ENCODE assay signal across 28 cellular contexts in genomic region chr6:38579010-38579628, GRCh38.
DNase-seq lines count a peak whose midpoint lies in the region; ATAC-seq, FAIRE-seq and TF ChIP-seq lines count a peak whose summit lies in the region.
"Had no signal": no experiment of that assay in that cellular context is flagged by ENCODE, and none has a peak within 500 bp of the region (broad histone marks: within the 10 kb centered on the region; RNA-seq: fewer than 3 reads in every experiment).

No MANE protein-coding gene starts in this region.

- no peak overlapping the region for H3K4me3 Mint-ChIP-seq in activated naive CD8-positive, alpha-beta T cell
- no peak overlapping the region for H3K4me3 Mint-ChIP-seq in stimulated activated effector memory CD8-positive, alpha-beta T cell treated with anti-CD3 and anti-CD28 coated beads, Interleukin-12 subunit alpha, Interleukin-12 subunit beta, amount 100 ng/mL, for 72 hours
- no peak overlapping the region for H3K4me3 Mint-ChIP-seq in HFFc6
- H3K4me3 Mint-ChIP-seq in activated CD4-positive, alpha-beta memory T cell treated with anti-CD3 and anti-CD28 coated beads, Interleukin-2, amount 10 ng/mL, durations not matched to agents 7 days and 5 days: no peak overlapping the region
- H3K4me3 Mint-ChIP-seq: effector memory CD8-positive, alpha-beta T cell; neural crest cell had no signal

- DNase-seq in DMS53 (lab: John Stamatoyannopoulos, UW) (peak; percentile 33), H54 (ENCODE audit: insufficient read length, low spot score) (no peak), fibroblast of pulmonary artery (ENCODE audit: low read depth) (peak; percentile 40), HFFc6 (no peak)
- DNase-seq in stimulated activated effector memory CD8-positive, alpha-beta T cell treated with anti-CD3 and anti-CD28 coated beads, Interleukin-12 subunit alpha, Interleukin-12 subunit beta, amount 100 ng/mL, for 72 hours (ENCODE audit: low spot score in 2 of 2): no peak
- DNase-seq in activated CD4-positive, alpha-beta memory T cell treated with anti-CD3 and anti-CD28 coated beads, Interleukin-2, amount 10 ng/mL, durations not matched to agents 7 days and 5 days: no peak
- DNase-seq: activated CD4-positive, alpha-beta T cell treated with anti-CD3 and anti-CD28 coated beads for 1 hour; activated naive CD4-positive, alpha-beta T cell treated with Interleukin-2 at 50 U/mL for 16 hours; activated T-cell treated with anti-CD3 and anti-CD28 coated beads, Interleukin-2, amount 50 U/mL, for 1 hour; amniotic stem cell; colonic mucosa; DND-41; effector memory CD8-positive, alpha-beta T cell; left cardiac atrium; mammary epithelial cell; NCI-H1417; NCI-H446 treated with DMSO at 0.1 percent for 48 hours; right cardiac atrium; spleen; substantia nigra; upper lobe of left lung had no signal

- TF ChIP-seq CTCF in fibroblast of pulmonary artery (IDR thresholded peaks at IDR 0.05; ENCODE audit: low read length, missing control alignments): no peak
- TF ChIP-seq CTCF in HFFc6 (IDR thresholded peaks at IDR 0.05): no peak

- H3K36me3 Mint-ChIP-seq in activated naive CD8-positive, alpha-beta T cell: peaks cover 26% of the 10 kb centered on the region
- peaks cover 43% of the 10 kb centered on the region for H3K36me3 Mint-ChIP-seq in stimulated activated effector memory CD8-positive, alpha-beta T cell treated with anti-CD3 and anti-CD28 coated beads, Interleukin-12 subunit alpha, Interleukin-12 subunit beta, amount 100 ng/mL, for 72 hours
- no peaks in the 10 kb centered on the region for H3K36me3 Mint-ChIP-seq in HFFc6 (ENCODE audit: low read depth)
- H3K36me3 Mint-ChIP-seq in activated CD4-positive, alpha-beta memory T cell treated with anti-CD3 and anti-CD28 coated beads, Interleukin-2, amount 10 ng/mL, durations not matched to agents 7 days and 5 days (ENCODE audit: low read depth): peaks cover 8% of the 10 kb centered on the region

- H3K4me1 Mint-ChIP-seq in activated naive CD8-positive, alpha-beta T cell (ENCODE audit: low read depth): no peaks in the 10 kb centered on the region
- H3K4me1 Mint-ChIP-seq in stimulated activated effector memory CD8-positive, alpha-beta T cell treated with anti-CD3 and anti-CD28 coated beads, Interleukin-12 subunit alpha, Interleukin-12 subunit beta, amount 100 ng/mL, for 72 hours: peaks cover 7% of the 10 kb centered on the region
- H3K4me1 Mint-ChIP-seq in HFFc6 (ENCODE audit: low read depth): peaks cover 5% of the 10 kb centered on the region
- H3K4me1 Mint-ChIP-seq in activated CD4-positive, alpha-beta memory T cell treated with anti-CD3 and anti-CD28 coated beads, Interleukin-2, amount 10 ng/mL, durations not matched to agents 7 days and 5 days: peaks cover 4% of the 10 kb centered on the region
- H3K4me1 Mint-ChIP-seq: neural crest cell had no signal

- peak overlapping the region; percentile 35 for H3K27ac Mint-ChIP-seq in activated naive CD8-positive, alpha-beta T cell
- no peak overlapping the region for H3K27ac Mint-ChIP-seq in stimulated activated effector memory CD8-positive, alpha-beta T cell treated with anti-CD3 and anti-CD28 coated beads, Interleukin-12 subunit alpha, Interleukin-12 subunit beta, amount 100 ng/mL, for 72 hours
- no peak overlapping the region for H3K27ac Mint-ChIP-seq in HFFc6
- H3K27ac Mint-ChIP-seq in activated CD4-positive, alpha-beta memory T cell treated with anti-CD3 and anti-CD28 coated beads, Interleukin-2, amount 10 ng/mL, durations not matched to agents 7 days and 5 days: no peak overlapping the region

- H3K9me3 Mint-ChIP-seq in activated naive CD8-positive, alpha-beta T cell (ENCODE audit: low read depth): no peaks in the 10 kb centered on the region
- H3K9me3 Mint-ChIP-seq in stimulated activated effector memory CD8-positive, alpha-beta T cell treated with anti-CD3 and anti-CD28 coated beads, Interleukin-12 subunit alpha, Interleukin-12 subunit beta, amount 100 ng/mL, for 72 hours: no peaks in the 10 kb centered on the region
- no peaks in the 10 kb centered on the region for H3K9me3 Mint-ChIP-seq in HFFc6
- H3K9me3 Mint-ChIP-seq in activated CD4-positive, alpha-beta memory T cell treated with anti-CD3 and anti-CD28 coated beads, Interleukin-2, amount 10 ng/mL, durations not matched to agents 7 days and 5 days: no peaks in the 10 kb centered on the region
- H3K9me3 Mint-ChIP-seq: effector memory CD8-positive, alpha-beta T cell; neural crest cell had no signal

- CTCF ChIA-PET in activated CD4-positive, alpha-beta memory T cell treated with anti-CD3 and anti-CD28 coated beads, Interleukin-2, amount 10 ng/mL, durations not matched to agents 7 days and 5 days (lab: Charles Lee): interaction anchor here (0.8 kb wide), 1 partner anchor 9 kb away, joined by 3 read pairs; no protein-coding TSS in a partner anchor

- no peak for ATAC-seq in stimulated activated effector memory CD8-positive, alpha-beta T cell treated with anti-CD3 and anti-CD28 coated beads, Interleukin-12 subunit alpha, Interleukin-12 subunit beta, amount 100 ng/mL, for 72 hours
- ATAC-seq: effector memory CD8-positive, alpha-beta T cell; gastroesophageal sphincter; left cardiac atrium; right cardiac atrium had no signal

- peak; percentile 64 for FAIRE-seq in H54 (lab: Jason Lieb, UNC)

- H3K4me3 ChIP-seq in fibroblast of pulmonary artery (replicated peaks; ENCODE audit: low read depth, low read length): no peak overlapping the region
- H3K4me3 ChIP-seq: breast epithelium, colonic mucosa, esophagus muscularis mucosa, gastroesophageal sphincter, hepatocyte, SK-N-MC, spleen, upper lobe of left lung had no signal

- no peaks in the 10 kb centered on the region for H3K27me3 Mint-ChIP-seq in activated naive CD8-positive, alpha-beta T cell
- H3K27me3 Mint-ChIP-seq in HFFc6 (ENCODE audit: insufficient read depth): no peaks in the 10 kb centered on the region; the same call in 1 of the 2 replicates
- no peaks in the 10 kb centered on the region for H3K27me3 Mint-ChIP-seq in activated CD4-positive, alpha-beta memory T cell treated with anti-CD3 and anti-CD28 coated beads, Interleukin-2, amount 10 ng/mL, durations not matched to agents 7 days and 5 days
- H3K27me3 Mint-ChIP-seq: effector memory CD8-positive, alpha-beta T cell had no signal

- no peak for TF ChIP-seq POLR2A in H54 (IDR thresholded peaks at IDR 0.05; ENCODE audit: low read depth, low read length)

- POLR2A ChIA-PET in activated CD4-positive, alpha-beta memory T cell treated with anti-CD3 and anti-CD28 coated beads, Interleukin-2, amount 10 ng/mL, durations not matched to agents 7 days and 5 days (lab: Charles Lee): no interaction called here

Comparison
In these comparisons a context has a peak if more than half of its experiments do, and no peak if none do; other contexts are left out.
1. DNase-seq: peak in DMS53 (single experiment) and fibroblast of pulmonary artery (single experiment); none in H54 (single experiment), stimulated activated effector memory CD8-positive, alpha-beta T cell treated with anti-CD3 and anti-CD28 coated beads, Interleukin-12 subunit alpha, Interleukin-12 subunit beta, amount 100 ng/mL, for 72 hours (0 of 2), HFFc6 (single experiment) and activated CD4-positive, alpha-beta memory T cell treated with anti-CD3 and anti-CD28 coated beads, Interleukin-2, amount 10 ng/mL, durations not matched to agents 7 days and 5 days (single experiment).